29 cellular contexts compared by ENCODE assay signal in the genomic region with DNA sequence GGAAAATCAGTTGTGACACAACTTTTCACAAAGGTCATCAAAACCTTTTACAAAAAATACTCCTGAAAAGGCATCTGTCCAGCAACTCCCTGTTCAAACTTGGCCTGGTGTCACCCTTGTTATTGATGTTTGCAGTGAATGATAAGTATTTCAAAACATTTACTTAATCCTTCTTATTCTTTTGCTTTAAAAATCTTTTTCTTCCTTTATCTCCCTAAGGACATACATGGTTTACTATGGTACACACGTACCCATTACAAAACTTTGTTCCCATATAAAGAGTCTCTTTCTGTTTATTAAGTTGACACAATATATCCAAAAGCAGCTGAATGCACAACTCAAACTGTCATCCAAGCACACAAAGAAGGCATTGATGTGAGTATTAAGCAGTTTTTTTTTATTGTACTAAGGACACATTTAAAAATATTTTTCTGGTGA. TPM values are rescaled to one million over a fixed set of nuclear protein-coding genes. Genes with fewer than 3 reads are reported as not detected.
"Had no signal": no experiment of that assay in that cellular context is flagged by ENCODE, and none has a peak within 500 bp of the region (broad histone marks: within the 10 kb centered on the region; RNA-seq: fewer than 3 reads in every experiment).

No MANE protein-coding gene starts in this region.

- H3K9me3 ChIP-seq: MG63 had no signal

- H3K4me3 ChIP-seq: MG63 had no signal

- H3K27me3 ChIP-seq: MG63 had no signal

- ATAC-seq: activated T-helper 17 cell treated with anti-CD3 and anti-CD28 coated beads, Interleukin-2, amount 50 U/mL, for 72 hours; T-helper 17 cell; WTC11 had no signal

- H3K36me3 Mint-ChIP-seq: activated naive CD4-positive, alpha-beta T cell treated with anti-CD3 and anti-CD28 coated beads, Interleukin-2, amount 10 ng/mL, durations not matched to agents 7 days and 5 days; activated naive CD8-positive, alpha-beta T cell treated with anti-CD3 and anti-CD28 coated beads for 36 hours had no signal

- H3K36me3 ChIP-seq: MG63 had no signal

- H3K9me3 Mint-ChIP-seq: activated naive CD4-positive, alpha-beta T cell treated with anti-CD3 and anti-CD28 coated beads, Interleukin-2, amount 10 ng/mL, durations not matched to agents 7 days and 5 days; activated T-helper 17 cell treated with anti-CD3 and anti-CD28 coated beads, Interleukin-2, amount 50 U/mL, for 72 hours had no signal

- H3K4me3 Mint-ChIP-seq: activated naive CD4-positive, alpha-beta T cell treated with anti-CD3 and anti-CD28 coated beads, Interleukin-2, amount 10 ng/mL, durations not matched to agents 7 days and 5 days; activated naive CD8-positive, alpha-beta T cell treated with anti-CD3 and anti-CD28 coated beads for 36 hours; activated T-helper 17 cell treated with anti-CD3 and anti-CD28 coated beads, Interleukin-2, amount 50 U/mL, for 72 hours; central memory CD8-positive, alpha-beta T cell; T-helper 17 cell; WTC11 had no signal

- H3K27ac Mint-ChIP-seq: activated naive CD4-positive, alpha-beta T cell treated with anti-CD3 and anti-CD28 coated beads, Interleukin-2, amount 10 ng/mL, durations not matched to agents 7 days and 5 days; activated naive CD8-positive, alpha-beta T cell treated with anti-CD3 and anti-CD28 coated beads for 36 hours; activated T-helper 17 cell treated with anti-CD3 and anti-CD28 coated beads, Interleukin-2, amount 50 U/mL, for 72 hours; T-helper 17 cell; WTC11 had no signal

- H3K4me1 Mint-ChIP-seq: activated naive CD4-positive, alpha-beta T cell treated with anti-CD3 and anti-CD28 coated beads, Interleukin-2, amount 10 ng/mL, durations not matched to agents 7 days and 5 days; activated naive CD8-positive, alpha-beta T cell treated with anti-CD3 and anti-CD28 coated beads for 36 hours; activated T-helper 17 cell treated with anti-CD3 and anti-CD28 coated beads, Interleukin-2, amount 50 U/mL, for 72 hours; central memory CD8-positive, alpha-beta T cell had no signal

- DNase-seq: activated CD4-positive, alpha-beta T cell treated with anti-CD3 and anti-CD28 coated beads for 48 hours; activated CD4-positive, alpha-beta T cell treated with anti-CD3 and anti-CD28 coated beads, Interleukin-2, amount 50 U/mL, for 48 hours; activated CD4-positive, CD25-positive, alpha-beta regulatory T cell treated with anti-CD3 and anti-CD28 coated beads, Interleukin-2, amount 50 U/mL, for 72 hours; activated gamma-delta T cell; activated naive CD4-positive, alpha-beta T cell treated with anti-CD3 and anti-CD28 coated beads, Interleukin-2, amount 10 ng/mL, durations not matched to agents 7 days and 5 days; activated naive CD8-positive, alpha-beta T cell treated with anti-CD3 and anti-CD28 coated beads for 36 hours; activated T-cell treated with anti-CD3 and anti-CD28 coated beads for 4 hours; activated T-cell treated with anti-CD3 and anti-CD28 coated beads, Interleukin-2, amount 50 U/mL, for 48 hours; aorta; MG63; MV-4-11; NCI-H1092 treated with DMSO at 0.1 percent for 48 hours; NCI-H1417 treated with DMSO at 0.1 percent for 48 hours; NCI-H1694; NCI-H2029; NCI-H2107; NCI-H2171 treated with DMSO at 0.1 percent for 48 hours; NCI-H226; NCI-H510A; NCI-H526 treated with DMSO at 0.1 percent for 48 hours; NCI-H82; T-helper 17 cell; T-helper 9 cell had no signal

RNA-seq across cellular contexts. Expression of a gene that starts 17.5 kb away (rescaled TPM):
- total RNA-seq: activated naive CD8-positive, alpha-beta T cell treated with anti-CD3 and anti-CD28 coated beads for 36 hours; activated T-helper 17 cell treated with anti-CD3 and anti-CD28 coated beads, Interleukin-2, amount 50 U/mL, for 72 hours; aorta; bronchial epithelial cell; OCI-LY7; RPMI7951; T-helper 17 cell; WTC11 had no signal

RNA-seq across cellular contexts. Expression of a gene that starts 57.8 kb away (rescaled TPM):
- total RNA-seq: activated naive CD8-positive, alpha-beta T cell treated with anti-CD3 and anti-CD28 coated beads for 36 hours; activated T-helper 17 cell treated with anti-CD3 and anti-CD28 coated beads, Interleukin-2, amount 50 U/mL, for 72 hours; bronchial epithelial cell; OCI-LY7 had no signal
